29 cellular contexts compared by ENCODE assay signal in the genomic region with DNA sequence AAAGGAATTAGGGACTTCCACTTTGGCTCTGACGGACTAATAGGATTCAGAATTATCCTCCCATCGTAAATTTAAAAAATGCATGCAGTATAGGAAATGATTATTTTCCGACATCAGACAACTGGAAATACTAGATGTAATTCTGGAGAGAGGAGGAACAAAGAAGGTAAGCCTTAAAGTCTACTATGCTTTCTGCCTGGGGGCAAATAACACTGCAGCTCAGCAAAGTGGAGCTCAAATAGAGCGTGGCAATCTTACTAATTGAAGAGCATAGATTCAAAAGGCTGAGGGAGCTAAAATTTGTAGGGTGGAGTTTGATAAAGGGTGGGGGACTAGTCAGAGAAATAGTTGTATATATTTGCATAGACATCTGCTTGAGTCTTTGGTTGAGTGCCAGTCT.
"Had no signal": no experiment of that assay in that cellular context is flagged by ENCODE, and none has a peak within 500 bp of the region (broad histone marks: within the 10 kb centered on the region; RNA-seq: fewer than 3 reads in every experiment).

No MANE protein-coding gene starts in this region.

- H3K9me3 ChIP-seq: adrenal gland, body of pancreas had no signal

- H3K36me3 ChIP-seq: adrenal gland, brain microvascular endothelial cell, breast epithelium had no signal

- H3K4me3 ChIP-seq: adrenal gland, body of pancreas, breast epithelium had no signal

- H3K27ac ChIP-seq: adrenal gland, body of pancreas, brain microvascular endothelial cell, breast epithelium, VCaP had no signal

- H3K4me1 ChIP-seq: adrenal gland, body of pancreas, breast epithelium had no signal

- H3K27me3 ChIP-seq: adrenal gland, body of pancreas, brain microvascular endothelial cell, breast epithelium had no signal

- DNase-seq: activated B cell treated with CpG ODN at 0.5 μM for 24 hours; activated CD4-positive, alpha-beta memory T cell treated with anti-CD3 and anti-CD28 coated beads for 36 hours; activated CD4-positive, alpha-beta T cell treated with anti-CD3 and anti-CD28 coated beads for 4 hours; activated CD4-positive, alpha-beta T cell treated with anti-CD3 and anti-CD28 coated beads, Interleukin-2, amount 10 ng/mL, durations not matched to agents 24 days and 14 days; activated CD4-positive, alpha-beta T cell treated with anti-CD3 and anti-CD28 coated beads, Interleukin-2, amount 50 U/mL, for 1 hour; activated CD4-positive, alpha-beta T cell treated with anti-CD3 and anti-CD28 coated beads, Interleukin-2, amount 50 U/mL, for 4 hours; activated CD4-positive, CD25-positive, alpha-beta regulatory T cell treated with anti-CD3 and anti-CD28 coated beads, Interleukin-2, amount 50 U/mL, for 72 hours; activated CD8-positive, alpha-beta memory T cell treated with anti-CD3 and anti-CD28 coated beads, Interleukin-2, amount 50 U/mL, for 4 hours; activated CD8-positive, alpha-beta T cell treated with anti-CD3 and anti-CD28 coated beads for 36 hours; activated effector memory CD4-positive, alpha-beta T cell treated with anti-CD3 and anti-CD28 coated beads, Interleukin-2, amount 50 U/mL, for 16 hours; activated gamma-delta T cell treated with Interleukin-2 at 50 U/mL for 16 hours; activated naive CD4-positive, alpha-beta T cell; activated naive CD4-positive, alpha-beta T cell treated with anti-CD3 and anti-CD28 coated beads for 36 hours; activated naive CD4-positive, alpha-beta T cell treated with anti-CD3 and anti-CD28 coated beads, Interleukin-2, amount 50 U/mL, for 16 hours; activated naive CD8-positive, alpha-beta T cell treated with anti-CD3 and anti-CD28 coated beads for 36 hours; activated T-cell treated with anti-CD3 and anti-CD28 coated beads for 4 hours; activated T-cell treated with anti-CD3 and anti-CD28 coated beads, Interleukin-2, amount 50 U/mL, for 1 hour; activated T-cell treated with anti-CD3 and anti-CD28 coated beads, Interleukin-2, amount 50 U/mL, for 4 hours; activated T-cell treated with anti-CD3 and anti-CD28 coated beads, Interleukin-2, amount 50 U/mL, for 72 hours; adrenal gland; amniotic stem cell; aorta; body of pancreas; brain microvascular endothelial cell; central memory CD4-positive, alpha-beta T cell; T-helper 2 cell; T-helper 9 cell had no signal
